16 cellular contexts compared by ENCODE assay signal in genomic region chr22:45866398-45867117, GRCh38.
DNase-seq lines count a peak whose midpoint lies in the region; ATAC-seq, FAIRE-seq and TF ChIP-seq lines count a peak whose summit lies in the region.
"Had no signal": no experiment of that assay in that cellular context is flagged by ENCODE, and none has a peak within 500 bp of the region (broad histone marks: within the 10 kb centered on the region; RNA-seq: fewer than 3 reads in every experiment).

No MANE protein-coding gene starts in this region.

- DNase-seq in AG09309 (ENCODE audit: low read depth), result no peak
- DNase-seq in astrocyte (ENCODE audit: low read depth), result no peak
- no peak for DNase-seq in hepatocyte (ENCODE audit: low spot score)
- no peak for DNase-seq in effector CD4-positive, alpha-beta T cell
- DNase-seq in activated CD4-positive, CD25-positive, alpha-beta regulatory T cell (lab: John Stamatoyannopoulos, UW), result no peak
- no peak for DNase-seq in mesenteric fat pad (ENCODE audit: low spot score)
- DNase-seq: anterior cingulate cortex, Karpas-422, NCI-H1930, NCI-H82, WERI-Rb-1 had no signal

- no peaks in the 10 kb centered on the region for H3K36me3 ChIP-seq in astrocyte (ENCODE audit: insufficient read depth, low read length)
- no peaks in the 10 kb centered on the region for H3K36me3 ChIP-seq in hepatocyte (replicated peaks; ENCODE audit: insufficient read depth, low read depth)
- H3K36me3 ChIP-seq in parathyroid adenoma (ENCODE audit: control insufficient read depth, insufficient read depth, low read length), result no peaks in the 10 kb centered on the region
- H3K36me3 ChIP-seq: SJSA1, WERI-Rb-1 had no signal

- H3K4me1 ChIP-seq in astrocyte (ENCODE audit: insufficient read depth, low read length) (peaks cover 16% of the 10 kb centered on the region), hepatocyte (ENCODE audit: insufficient read depth) (peaks cover 19% of the 10 kb centered on the region), parathyroid adenoma (no peaks in the 10 kb centered on the region)

- H3K9me3 ChIP-seq in astrocyte (ENCODE audit: insufficient read depth, low read depth, low read length), result no peaks in the 10 kb centered on the region
- H3K9me3 ChIP-seq in hepatocyte (ENCODE audit: low read depth), result no peaks in the 10 kb centered on the region
- H3K9me3 ChIP-seq in parathyroid adenoma (ENCODE audit: control insufficient read depth, low read length), result no peaks in the 10 kb centered on the region
- H3K9me3 ChIP-seq: SJSA1 had no signal

- H3K27ac ChIP-seq in astrocyte (ENCODE audit: low read depth, low read length) (no peak overlapping the region), hepatocyte (no peak overlapping the region), parathyroid adenoma (no peak overlapping the region)
- H3K27ac ChIP-seq: SJSA1, WERI-Rb-1 had no signal

- peaks cover 11% of the 10 kb centered on the region for H3K36me3 Mint-ChIP-seq in astrocyte (ENCODE audit: low read depth, unreplicated experiment)

- H3K27me3 ChIP-seq in astrocyte (ENCODE audit: insufficient read depth, low read length) (peaks cover 5% of the 10 kb centered on the region), hepatocyte (peaks cover 54% of the 10 kb centered on the region), parathyroid adenoma (ENCODE audit: control insufficient read depth, insufficient read depth, low read length) (peaks cover 10% of the 10 kb centered on the region)

- H3K9ac ChIP-seq in astrocyte (ENCODE audit: low read length) (no peak overlapping the region), parathyroid adenoma (no peak overlapping the region)

- 11% methylated on average over 55 of the region's 75 CpGs for WGBS in hepatocyte (ENCODE audit: low lambda C conversion rate, missing lambda C conversion rate)

- peaks cover 7% of the 10 kb centered on the region for H3K4me1 Mint-ChIP-seq in astrocyte (ENCODE audit: low read depth, unreplicated experiment)

- H3K9me3 Mint-ChIP-seq in astrocyte (ENCODE audit: unreplicated experiment), result peaks cover 3% of the 10 kb centered on the region

- H3K27me3 Mint-ChIP-seq in astrocyte (ENCODE audit: low read depth, unreplicated experiment), result peaks cover 49% of the 10 kb centered on the region

- H4K20me1 ChIP-seq in astrocyte (ENCODE audit: insufficient read depth, low read length) (peaks cover 3% of the 10 kb centered on the region), hepatocyte (ENCODE audit: insufficient read depth, poor library complexity, severe bottlenecking) (no peaks in the 10 kb centered on the region)

- no peak for FAIRE-seq in astrocyte (lab: Jason Lieb, UNC)
- FAIRE-seq: islet of Langerhans had no signal

- H3K79me2 ChIP-seq in astrocyte (ENCODE audit: insufficient read depth, low read length) (no peaks in the 10 kb centered on the region), hepatocyte (no peaks in the 10 kb centered on the region), parathyroid adenoma (no peaks in the 10 kb centered on the region)

- no peaks in the 10 kb centered on the region for H3K9me2 ChIP-seq in hepatocyte (replicated peaks; ENCODE audit: insufficient read depth)

- no peak overlapping the region for H3K27ac Mint-ChIP-seq in astrocyte (ENCODE audit: unreplicated experiment)

- H3K4me3 ChIP-seq in AG09309 (ENCODE audit: control insufficient read depth, low read depth, low read length), result peak overlapping the region; percentile 12; the same call in 1 of the 2 replicates
- H3K4me3 ChIP-seq in astrocyte (ENCODE audit: insufficient read depth, low read depth, low read length), result no peak overlapping the region
- peak overlapping the region; percentile 39 for H3K4me3 ChIP-seq in hepatocyte
- no peak overlapping the region for H3K4me3 ChIP-seq in parathyroid adenoma (ENCODE audit: low read depth, low read length)
- H3K4me3 ChIP-seq: SJSA1 had no signal

- TF ChIP-seq CTCF in AG09309 (IDR thresholded peaks at IDR 0.05; ENCODE audit: control insufficient read depth, insufficient read depth, low read depth, low read length, missing control alignments), result no peak
- no peak for TF ChIP-seq CTCF in astrocyte (IDR thresholded peaks at IDR 0.05; ENCODE audit: insufficient read depth, low read depth, low read length)
- TF ChIP-seq CTCF in hepatocyte (IDR thresholded peaks at IDR 0.05; ENCODE audit: poor library complexity), result no peak
- TF ChIP-seq CTCF in parathyroid adenoma (IDR thresholded peaks at IDR 0.05), result no peak

- no peak overlapping the region for H2AFZ ChIP-seq in astrocyte (ENCODE audit: low read depth, low read length)
- H2AFZ ChIP-seq in hepatocyte, result no peak overlapping the region
- no peak overlapping the region for H2AFZ ChIP-seq in parathyroid adenoma

- H3K4me3 Mint-ChIP-seq in astrocyte (ENCODE audit: unreplicated experiment), result peak overlapping the region; percentile 20

- H3K4me2 ChIP-seq in astrocyte (ENCODE audit: low read length) (peak overlapping the region; percentile 69), hepatocyte (peak overlapping the region; percentile 92), parathyroid adenoma (ENCODE audit: low read length) (peak overlapping the region; percentile 47)

- ATAC-seq in GM18907 (IDR thresholded peaks at IDR 0.05; ENCODE audit: unreplicated experiment), result no peak
- ATAC-seq: HCT116 had no signal

Comparison
In these comparisons a context has a peak if more than half of its experiments do, and no peak if none do; other contexts are left out.
1. H3K4me3 ChIP-seq: peak in AG09309 (single experiment) and hepatocyte (single experiment); none in astrocyte (single experiment) and parathyroid adenoma (single experiment).
2. Peak in every context shown above with its lines, with median percentiles within 50 percentile points of each other: H3K4me2 ChIP-seq.